31 cellular contexts compared by ENCODE assay signal in genomic region chr6:47403801-47404200, GRCh38.
"Had no signal": no experiment of that assay in that cellular context is flagged by ENCODE, and none has a peak within 500 bp of the region (broad histone marks: within the 10 kb centered on the region; RNA-seq: fewer than 3 reads in every experiment).

No MANE protein-coding gene starts in this region.

- H3K4me1 ChIP-seq: adrenal gland, gastroesophageal sphincter, left ventricle myocardium inferior, spleen, suprapubic skin had no signal

- H3K4me3 ChIP-seq: adrenal gland, gastroesophageal sphincter, left ventricle myocardium inferior, neural progenitor cell, right atrium auricular region, spleen, suprapubic skin, tibial artery had no signal

- H2AFZ ChIP-seq: neural progenitor cell had no signal

- H3K36me3 ChIP-seq: adrenal gland, gastroesophageal sphincter, left ventricle myocardium inferior, neural progenitor cell, right atrium auricular region, spleen, suprapubic skin, tibial artery, WERI-Rb-1 had no signal

- H3K4me1 Mint-ChIP-seq: activated naive CD8-positive, alpha-beta T cell treated with anti-CD3 and anti-CD28 coated beads for 36 hours; immature natural killer cell had no signal

- H3K4me3 Mint-ChIP-seq: activated naive CD4-positive, alpha-beta T cell treated with anti-CD3 and anti-CD28 coated beads for 36 hours; activated naive CD8-positive, alpha-beta T cell treated with anti-CD3 and anti-CD28 coated beads for 36 hours; activated T-helper 1 cell treated with anti-CD3 and anti-CD28 coated beads, Interleukin-12 subunit alpha, Interleukin-12 subunit beta, Interleukin-2, Interleukin-4 antibody, amounts not matched to agents 30 ng/mL and 10 ng/mL and 1 ng/mL, durations not matched to agents 14 hours and 24 hours and 36 hours; brain; effector memory CD8-positive, alpha-beta T cell; immature natural killer cell; naive thymus-derived CD8-positive, alpha-beta T cell; neural progenitor cell; T-helper 1 cell treated with Interleukin-12 subunit alpha and Interleukin-12 subunit beta and Interleukin-4 antibody, amounts not matched to agents 30 μg/mL and 1 μg/mL, for 36 hours had no signal

- H3K27ac ChIP-seq: adrenal gland, gastroesophageal sphincter, left ventricle myocardium inferior, neural progenitor cell, right atrium auricular region, spleen, suprapubic skin, tibial artery, WERI-Rb-1 had no signal

- H3K9me3 ChIP-seq: adrenal gland, gastroesophageal sphincter, left ventricle myocardium inferior, right atrium auricular region, spleen, suprapubic skin, tibial artery had no signal

- H3K27me3 Mint-ChIP-seq: activated naive CD8-positive, alpha-beta T cell treated with anti-CD3 and anti-CD28 coated beads for 36 hours had no signal

- H3K4me2 ChIP-seq: neural progenitor cell had no signal

- H3K36me3 Mint-ChIP-seq: activated naive CD8-positive, alpha-beta T cell treated with anti-CD3 and anti-CD28 coated beads for 36 hours; brain; immature natural killer cell; naive thymus-derived CD8-positive, alpha-beta T cell; neural progenitor cell had no signal

- H3K9me3 Mint-ChIP-seq: activated naive CD4-positive, alpha-beta T cell treated with anti-CD3 and anti-CD28 coated beads for 36 hours; activated naive CD8-positive, alpha-beta T cell treated with anti-CD3 and anti-CD28 coated beads for 36 hours; activated T-helper 1 cell treated with anti-CD3 and anti-CD28 coated beads, Interleukin-12 subunit alpha, Interleukin-12 subunit beta, Interleukin-2, Interleukin-4 antibody, amounts not matched to agents 30 ng/mL and 10 ng/mL and 1 ng/mL, durations not matched to agents 14 hours and 24 hours and 36 hours; effector memory CD8-positive, alpha-beta T cell; immature natural killer cell; naive thymus-derived CD8-positive, alpha-beta T cell; neural progenitor cell; T-helper 1 cell treated with Interleukin-12 subunit alpha and Interleukin-12 subunit beta and Interleukin-4 antibody, amounts not matched to agents 30 μg/mL and 1 μg/mL, for 36 hours had no signal

- DNase-seq: activated CD4-positive, alpha-beta T cell treated with anti-CD3 and anti-CD28 coated beads for 48 hours; activated CD4-positive, alpha-beta T cell treated with anti-CD3 and anti-CD28 coated beads, Interleukin-2, amount 50 U/mL, for 48 hours; activated CD8-positive, alpha-beta memory T cell treated with anti-CD3 and anti-CD28 coated beads for 24 hours; activated effector memory CD4-positive, alpha-beta T cell treated with anti-CD3 and anti-CD28 coated beads, Interleukin-2, amount 50 U/mL, for 16 hours; activated naive CD4-positive, alpha-beta T cell treated with anti-CD3 and anti-CD28 coated beads for 36 hours; activated naive CD8-positive, alpha-beta T cell treated with anti-CD3 and anti-CD28 coated beads for 36 hours; activated T-cell treated with anti-CD3 and anti-CD28 coated beads, Interleukin-2, amount 50 U/mL, for 1 hour; adrenal gland; aorta; cortex of kidney; effector memory CD8-positive, alpha-beta T cell; erythroblast; hippocampal formation; immature natural killer cell; kidney; left ventricle myocardium inferior; naive thymus-derived CD8-positive, alpha-beta T cell; occipital lobe; spleen; stimulated activated naive CD4-positive, alpha-beta T cell; SW 1271; T-helper 9 cell; tibial artery; WERI-Rb-1 had no signal

- H3K27ac Mint-ChIP-seq: activated naive CD4-positive, alpha-beta T cell treated with anti-CD3 and anti-CD28 coated beads for 36 hours; activated naive CD8-positive, alpha-beta T cell treated with anti-CD3 and anti-CD28 coated beads for 36 hours; activated T-helper 1 cell treated with anti-CD3 and anti-CD28 coated beads, Interleukin-12 subunit alpha, Interleukin-12 subunit beta, Interleukin-2, Interleukin-4 antibody, amounts not matched to agents 30 ng/mL and 10 ng/mL and 1 ng/mL, durations not matched to agents 14 hours and 24 hours and 36 hours; brain; effector memory CD8-positive, alpha-beta T cell; immature natural killer cell; naive thymus-derived CD8-positive, alpha-beta T cell; neural progenitor cell; T-helper 1 cell treated with Interleukin-12 subunit alpha and Interleukin-12 subunit beta and Interleukin-4 antibody, amounts not matched to agents 30 μg/mL and 1 μg/mL, for 36 hours had no signal

- H3K27me3 ChIP-seq: adrenal gland, gastroesophageal sphincter, neural progenitor cell, right atrium auricular region, spleen, suprapubic skin, tibial artery had no signal

- H3K9ac ChIP-seq: neural progenitor cell had no signal
